Comparison of ENCODE assay signal across 13 cellular contexts in the genomic region with DNA sequence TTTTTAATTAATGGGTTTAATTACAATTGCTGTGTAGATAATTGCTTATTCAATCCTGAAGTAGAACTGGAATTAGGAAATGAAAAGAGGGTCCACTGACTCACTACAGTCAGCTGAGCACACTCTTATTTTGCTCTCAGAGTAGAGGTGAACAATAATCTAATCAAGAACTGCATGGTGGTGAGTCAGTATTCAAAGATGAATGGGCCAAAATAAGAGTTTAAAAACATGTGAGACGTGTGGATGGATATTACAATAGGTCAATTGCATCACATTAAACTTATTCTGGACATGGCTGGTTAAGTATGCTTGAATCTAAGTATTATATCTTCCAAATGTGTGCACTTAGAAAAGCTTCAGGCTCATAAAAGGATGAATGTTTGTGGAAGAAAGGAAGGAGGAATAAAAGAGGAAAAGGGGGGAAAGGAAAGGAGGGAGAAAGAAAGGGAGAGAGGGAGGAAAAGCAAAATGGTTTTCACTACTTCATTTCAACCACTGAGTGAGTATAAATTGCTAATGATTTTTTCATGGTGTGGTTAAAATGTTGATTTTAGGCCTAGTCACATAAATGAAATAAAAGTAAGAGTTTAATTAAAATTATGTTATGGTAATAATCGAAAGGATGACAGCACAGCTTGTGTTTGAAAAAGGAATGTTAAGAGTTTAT. TPM values are rescaled to one million over a fixed set of nuclear protein-coding genes. Genes with fewer than 3 reads are reported as not detected.
A peak's percentile ranks its signal among the peaks of the same experiment; 100 is the strongest.
DNase-seq lines count a peak whose midpoint lies in the region; ATAC-seq, FAIRE-seq and TF ChIP-seq lines count a peak whose summit lies in the region.
"Had no signal": no experiment of that assay in that cellular context is flagged by ENCODE, and none has a peak within 500 bp of the region (broad histone marks: within the 10 kb centered on the region; RNA-seq: fewer than 3 reads in every experiment).

No MANE protein-coding gene starts in this region.

- no peak for FAIRE-seq in bronchial epithelial cell (lab: Jason Lieb, UNC)
- no peak for FAIRE-seq in keratinocyte (lab: Jason Lieb, UNC)

- ATAC-seq in GM18861 (IDR thresholded peaks at IDR 0.05; ENCODE audit: unreplicated experiment) (no peak), HG03432 (IDR thresholded peaks at IDR 0.05; ENCODE audit: unreplicated experiment) (no peak)

- H3K79me2 ChIP-seq in keratinocyte (ENCODE audit: control insufficient read depth, insufficient read depth, low read length): no peaks in the 10 kb centered on the region

- no peaks in the 10 kb centered on the region for H4K20me1 ChIP-seq in keratinocyte (ENCODE audit: control insufficient read depth, extremely low read depth, insufficient read depth, low read length)

- dilution Hi-C loops in keratinocyte (cut with MboI; ENCODE audit: extremely low pct_ligation_motif_present, low sequenced_read_pairs): no loop called here

- intact Hi-C loops in vagina (cut with DNase I): no loop called here

- H3K9ac ChIP-seq in keratinocyte (ENCODE audit: control insufficient read depth, extremely low read depth, insufficient read depth, low read length): no peak overlapping the region

- TF ChIP-seq POLR2A in vagina (IDR thresholded peaks at IDR 0.05): no peak

- TF ChIP-seq CTCF in bronchial epithelial cell (IDR thresholded peaks at IDR 0.05; ENCODE audit: insufficient read depth, low read length, severe bottlenecking): no peak
- no peak for TF ChIP-seq CTCF in keratinocyte (optimal IDR thresholded peaks at IDR 0.05 in 1 of 3, IDR thresholded peaks at IDR 0.05 in 1 of 3, conservative IDR thresholded peaks at IDR 0.05 in 1 of 3; ENCODE audit: extremely low read depth in 1 of 3, insufficient read depth in 2 of 3, low read length in 3 of 3)
- TF ChIP-seq CTCF in vagina (IDR thresholded peaks at IDR 0.05): no peak

- H3K9me1 ChIP-seq in keratinocyte (ENCODE audit: control insufficient read depth, extremely low read depth, insufficient read depth, low read length): no peaks in the 10 kb centered on the region

- no peak overlapping the region for H2AFZ ChIP-seq in keratinocyte (ENCODE audit: control insufficient read depth, low read length)

- no peaks in the 10 kb centered on the region for H3K36me3 ChIP-seq in bronchial epithelial cell (ENCODE audit: control insufficient read depth, insufficient read depth, low read length)
- no peaks in the 10 kb centered on the region for H3K36me3 ChIP-seq in keratinocyte (ENCODE audit: control insufficient read depth in 2 of 2, extremely low read depth in 1 of 2, insufficient read depth in 2 of 2, low read length in 2 of 2)
- H3K36me3 ChIP-seq in vagina: no peaks in the 10 kb centered on the region
- H3K36me3 ChIP-seq: BE2C, upper lobe of left lung had no signal

- peaks cover 2% of the 10 kb centered on the region for H3K9me3 ChIP-seq in keratinocyte (ENCODE audit: control insufficient read depth, low read depth, low read length)
- no peaks in the 10 kb centered on the region for H3K9me3 ChIP-seq in vagina
- H3K9me3 ChIP-seq: BE2C had no signal

- peak overlapping the region; percentile 2 for H3K27ac ChIP-seq in keratinocyte (ENCODE audit: control insufficient read depth, insufficient read depth, low read length)
- no peak overlapping the region for H3K27ac ChIP-seq in vagina
- H3K27ac ChIP-seq: upper lobe of left lung had no signal

- H3K4me3 ChIP-seq in bronchial epithelial cell (ENCODE audit: low read depth, low read length): no peak overlapping the region
- H3K4me3 ChIP-seq in keratinocyte (ENCODE audit: control insufficient read depth in 2 of 3, extremely low read depth in 1 of 3, insufficient read depth in 2 of 3, low read depth in 1 of 3, low read length in 3 of 3): no peak overlapping the region
- H3K4me3 ChIP-seq in vagina: no peak overlapping the region
- H3K4me3 ChIP-seq: upper lobe of left lung had no signal

- H3K4me2 ChIP-seq in keratinocyte (ENCODE audit: control insufficient read depth, extremely low read depth, insufficient read depth, low read depth, low read length): no peak overlapping the region

- DNase-seq in AG08395 (ENCODE audit: low spot score) (peak; percentile 42), HT1080 (ENCODE audit: low read depth) (peak; percentile 62), bronchial epithelial cell (ENCODE audit: low read depth) (peak; percentile 93), keratinocyte (ENCODE audit: low read depth, low spot score) (no peak), NCI-H526 treated with DMSO at 0.1 percent for 48 hours (lab: John Stamatoyannopoulos, UW) (no peak), vagina (ENCODE audit: extremely low spot score in 2 of 2) (no peak)
- DNase-seq: activated CD8-positive, alpha-beta memory T cell treated with anti-CD3 and anti-CD28 coated beads for 24 hours; activated gamma-delta T cell treated with Interleukin-2 at 50 U/mL for 16 hours; BE2C; NCI-H1436; upper lobe of left lung had no signal

- H3K4me1 ChIP-seq in keratinocyte (ENCODE audit: control insufficient read depth, extremely low read depth, insufficient read depth, low read length): no peaks in the 10 kb centered on the region
- no peaks in the 10 kb centered on the region for H3K4me1 ChIP-seq in vagina
- H3K4me1 ChIP-seq: BE2C, upper lobe of left lung had no signal

- no peaks in the 10 kb centered on the region for H3K27me3 ChIP-seq in bronchial epithelial cell (ENCODE audit: control insufficient read depth, insufficient read depth, low read length)
- H3K27me3 ChIP-seq in keratinocyte (ENCODE audit: control insufficient read depth, extremely low read depth, insufficient read depth, low read length): no peaks in the 10 kb centered on the region
- H3K27me3 ChIP-seq in vagina: no peaks in the 10 kb centered on the region
- H3K27me3 ChIP-seq: BE2C, upper lobe of left lung had no signal

RNA-seq across cellular contexts. Expression of gene EEA1, which starts 27.0 kb away (rescaled TPM):
- 9.0 and 12.1 TPM in 2 replicates for total RNA-seq in HT1080 (2014; rRNA removed; shearing (Covaris generic))
- polyA plus RNA-seq in HT1080 (2015; cell fraction: cytosol; rRNA removed): 7.7 and 12.1 TPM in 2 replicates
- 23.4 and 25.2 TPM in 2 replicates for polyA plus RNA-seq in HT1080 (2015; cell fraction: nucleus; rRNA removed)
- 8.4 and 13.7 TPM in 2 replicates for total RNA-seq in bronchial epithelial cell
- polyA plus RNA-seq in keratinocyte: 7.3 to 14.3 TPM (median 12.0 TPM) in 3 replicates
- polyA plus RNA-seq in keratinocyte (2011; ENCODE audit: low read depth): 63.5 TPM
- polyA plus RNA-seq in keratinocyte (2011; cell fraction: cytosol; rRNA removed): 3.5 and 8.3 TPM in 2 replicates
- 13.5 and 24.4 TPM in 2 replicates for polyA plus RNA-seq in keratinocyte (2011; cell fraction: nucleus; rRNA removed)
- polyA plus RNA-seq in keratinocyte (2012; ENCODE audit: low replicate concordance): 10.9 and 11.0 TPM in 2 replicates
- 1.2 to 35.0 TPM (median 9.6 TPM) in 3 replicates for polyA minus RNA-seq in keratinocyte
- polyA minus RNA-seq in keratinocyte (2011; cell fraction: cytosol; rRNA and poly(A)+ RNA removed): 7.1 TPM
- polyA minus RNA-seq in keratinocyte (2011; cell fraction: nucleus; rRNA and poly(A)+ RNA removed): 22.8 and 71.7 TPM in 2 replicates
- 59.2 TPM for total RNA-seq in vagina

Comparison
In these comparisons a context has a peak if more than half of its experiments do, and no peak if none do; other contexts are left out.
1. DNase-seq: peak in AG08395 (single experiment), HT1080 (single experiment) and bronchial epithelial cell (single experiment); none in keratinocyte (single experiment), NCI-H526 treated with DMSO at 0.1 percent for 48 hours (single experiment) and vagina (0 of 2).